Comparison of ENCODE assay signal across 8 cellular contexts in genomic region chr4:1356181-1356998, GRCh38. TPM values are rescaled to one million over a fixed set of nuclear protein-coding genes. Genes with fewer than 3 reads are reported as not detected.
DNase-seq lines count a peak whose midpoint lies in the region; ATAC-seq and TF ChIP-seq lines count a peak whose summit lies in the region.

No MANE protein-coding gene starts in this region.

- TF ChIP-seq CTCF in BE2C (IDR thresholded peaks at IDR 0.05; ENCODE audit: low read depth, low read length) (peak; percentile 89), brain microvascular endothelial cell (IDR thresholded peaks at IDR 0.05; ENCODE audit: low read depth, low read length, missing control alignments) (peak; percentile 96)

- in situ Hi-C loops in brain microvascular endothelial cell (cut with HindIII; ENCODE audit: low pct_ligation_motif_present, low sequenced_read_pairs), result no loop called here

- H3K27ac ChIP-seq in brain microvascular endothelial cell, result no peak overlapping the region

- no peak for ATAC-seq in GM21360 (IDR thresholded peaks at IDR 0.05; ENCODE audit: unreplicated experiment)
- no peak for ATAC-seq in GM21447 (IDR thresholded peaks at IDR 0.05; ENCODE audit: unreplicated experiment)

- no peak overlapping the region for H3K4me3 ChIP-seq in BE2C (ENCODE audit: low read depth, low read length)
- H3K4me3 ChIP-seq in brain microvascular endothelial cell (ENCODE audit: low read depth, low read length), result no peak overlapping the region

- H3K27me3 ChIP-seq in BE2C (no peaks in the 10 kb centered on the region), brain microvascular endothelial cell (replicated peaks) (no peaks in the 10 kb centered on the region)

- DNase-seq in BE2C (peak; percentile 77), GM19240 (ENCODE audit: insufficient read length, low spot score) (peak; percentile 37), SK-N-DZ (ENCODE audit: low spot score) (peak; percentile 60), brain microvascular endothelial cell (peak; percentile 41), iris pigment epithelial cell (ENCODE audit: low read depth) (peak; percentile 52)
- peak; percentile 40 to 41 for DNase-seq in stimulated activated CD4-positive, alpha-beta T cell treated with anti-CD3 and anti-CD28 coated beads, Interleukin-2, amount 100 ng/mL, for 48 hours

- H3K9me3 ChIP-seq in BE2C, result no peaks in the 10 kb centered on the region

- no peaks in the 10 kb centered on the region for H3K4me1 ChIP-seq in BE2C

- peaks cover 3% of the 10 kb centered on the region; the same call in 1 of the 2 replicates for H3K36me3 ChIP-seq in BE2C
- H3K36me3 ChIP-seq in brain microvascular endothelial cell (replicated peaks), result peaks cover 9% of the 10 kb centered on the region

RNA-seq across cellular contexts. Expression of gene UVSSA, which starts 9.4 kb away (rescaled TPM):
- 32.7 TPM for polyA plus RNA-seq in BE2C (2012; ENCODE audit: insufficient read depth, insufficient read length, low read depth)
- 2.6 and 3.3 TPM in 2 replicates for polyA plus RNA-seq in SK-N-DZ (2014; cell fraction: cytosol; rRNA removed)
- 30.7 and 37.5 TPM in 2 replicates for polyA plus RNA-seq in SK-N-DZ (2014; cell fraction: nucleus; rRNA removed)

RNA-seq across cellular contexts. Expression of gene NKX1-1, which starts 49.9 kb away (rescaled TPM):
- polyA plus RNA-seq in BE2C (2012; ENCODE audit: insufficient read depth, insufficient read length, low read depth), result not detected
- polyA plus RNA-seq in SK-N-DZ (2014; cell fraction: cytosol; rRNA removed), result not detected in 2 replicates
- polyA plus RNA-seq in SK-N-DZ (2014; cell fraction: nucleus; rRNA removed), result not detected in 2 replicates
